ENCODE assay signal across 9 cellular contexts in the genomic region with DNA sequence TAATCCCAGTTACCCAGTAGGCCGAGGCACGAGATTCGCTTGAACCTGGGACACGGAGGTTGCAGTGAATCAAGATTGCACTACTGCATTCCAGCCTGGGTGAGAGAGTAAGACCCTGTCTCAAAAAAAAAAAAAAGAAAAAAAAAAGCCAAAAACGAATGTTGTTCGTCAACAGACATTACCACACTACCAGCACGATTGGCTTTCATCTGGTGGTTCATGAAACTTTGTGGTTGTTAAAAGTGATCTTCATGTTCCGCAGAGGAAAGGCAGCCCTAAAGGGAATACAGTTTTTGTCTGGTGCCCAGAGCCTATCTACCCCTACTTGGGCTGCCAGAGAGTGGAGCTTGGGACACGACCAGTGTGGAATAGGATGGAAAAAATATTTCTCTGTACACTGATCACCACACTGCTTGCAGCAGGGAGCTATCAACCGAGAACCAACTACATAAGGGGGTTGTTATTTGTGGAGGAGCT. TPM values are rescaled to one million over a fixed set of nuclear protein-coding genes. Genes with fewer than 3 reads are reported as not detected.
DNase-seq lines count a peak whose midpoint lies in the region; ATAC-seq and TF ChIP-seq lines count a peak whose summit lies in the region.
"Had no signal": no experiment of that assay in that cellular context is flagged by ENCODE, and none has a peak within 500 bp of the region (broad histone marks: within the 10 kb centered on the region; RNA-seq: fewer than 3 reads in every experiment).

No MANE protein-coding gene starts in this region.

- ATAC-seq in activated CD8-positive, alpha-beta memory T cell treated with anti-CD3 and anti-CD28 coated beads, Interleukin-2, amount 10 ng/mL, durations not matched to agents 7 days and 5 days = peak; percentile 22
- ATAC-seq in HG03432 (IDR thresholded peaks at IDR 0.05; ENCODE audit: unreplicated experiment) = peak; percentile 2
- peak; percentile 19 for ATAC-seq in activated T-helper 17 cell treated with anti-CD3 and anti-CD28 coated beads, Interleukin-2, amount 50 U/mL, for 72 hours (replicated peaks)
- peak; percentile 37 for ATAC-seq in stimulated activated naive CD8-positive, alpha-beta T cell treated with anti-CD3 and anti-CD28 coated beads, Interleukin-15, amount 100 ng/mL, for 72 hours

- H3K4me3 Mint-ChIP-seq in activated CD8-positive, alpha-beta memory T cell treated with anti-CD3 and anti-CD28 coated beads, Interleukin-2, amount 10 ng/mL, durations not matched to agents 7 days and 5 days = peak overlapping the region; percentile 48
- peak overlapping the region; percentile 66 for H3K4me3 Mint-ChIP-seq in activated T-helper 17 cell treated with anti-CD3 and anti-CD28 coated beads, Interleukin-2, amount 50 U/mL, for 72 hours
- peak overlapping the region; percentile 70 to 77 for H3K4me3 Mint-ChIP-seq in stimulated activated naive CD8-positive, alpha-beta T cell treated with anti-CD3 and anti-CD28 coated beads, Interleukin-15, amount 100 ng/mL, for 72 hours

- peaks cover 30% of the 10 kb centered on the region for H3K27me3 Mint-ChIP-seq in activated CD8-positive, alpha-beta memory T cell treated with anti-CD3 and anti-CD28 coated beads, Interleukin-2, amount 10 ng/mL, durations not matched to agents 7 days and 5 days
- H3K27me3 Mint-ChIP-seq in activated T-helper 17 cell treated with anti-CD3 and anti-CD28 coated beads, Interleukin-2, amount 50 U/mL, for 72 hours = no peaks in the 10 kb centered on the region
- H3K27me3 Mint-ChIP-seq in stimulated activated naive CD8-positive, alpha-beta T cell treated with anti-CD3 and anti-CD28 coated beads, Interleukin-15, amount 100 ng/mL, for 72 hours = peaks cover 6% of the 10 kb centered on the region

- peak; percentile 60 for DNase-seq in activated CD8-positive, alpha-beta memory T cell treated with anti-CD3 and anti-CD28 coated beads, Interleukin-2, amount 10 ng/mL, durations not matched to agents 7 days and 5 days
- no peak for DNase-seq in activated CD8-positive, alpha-beta memory T cell treated with anti-CD3 and anti-CD28 coated beads for 24 hours
- peak in 1 of 2 donors; percentile 50 for DNase-seq in stimulated activated naive CD8-positive, alpha-beta T cell treated with anti-CD3 and anti-CD28 coated beads, Interleukin-15, amount 100 ng/mL, for 72 hours
- no peak for DNase-seq in ascending aorta (ENCODE audit: low spot score in 2 of 2)
- DNase-seq in D341Med (ENCODE audit: low spot score) = no peak
- DNase-seq in NCI-H1048 (lab: John Stamatoyannopoulos, UW) = no peak

- TF ChIP-seq CTCF in ascending aorta (IDR thresholded peaks at IDR 0.05) = no peak

- no peaks in the 10 kb centered on the region for H3K36me3 ChIP-seq in ascending aorta

- no peaks in the 10 kb centered on the region for H3K9me3 ChIP-seq in ascending aorta

- H3K36me3 Mint-ChIP-seq in activated CD8-positive, alpha-beta memory T cell treated with anti-CD3 and anti-CD28 coated beads, Interleukin-2, amount 10 ng/mL, durations not matched to agents 7 days and 5 days = peaks cover 5% of the 10 kb centered on the region
- peaks cover 6% of the 10 kb centered on the region for H3K36me3 Mint-ChIP-seq in activated T-helper 17 cell treated with anti-CD3 and anti-CD28 coated beads, Interleukin-2, amount 50 U/mL, for 72 hours (ENCODE audit: low read depth)

- H3K4me1 Mint-ChIP-seq in activated CD8-positive, alpha-beta memory T cell treated with anti-CD3 and anti-CD28 coated beads, Interleukin-2, amount 10 ng/mL, durations not matched to agents 7 days and 5 days = peaks cover 88% of the 10 kb centered on the region
- peaks cover 67% of the 10 kb centered on the region for H3K4me1 Mint-ChIP-seq in activated T-helper 17 cell treated with anti-CD3 and anti-CD28 coated beads, Interleukin-2, amount 50 U/mL, for 72 hours
- H3K4me1 Mint-ChIP-seq in stimulated activated naive CD8-positive, alpha-beta T cell treated with anti-CD3 and anti-CD28 coated beads, Interleukin-15, amount 100 ng/mL, for 72 hours = peaks cover 99% of the 10 kb centered on the region

- H3K4me1 ChIP-seq in ascending aorta = no peaks in the 10 kb centered on the region

- peak overlapping the region; percentile 79 for H3K27ac Mint-ChIP-seq in activated CD8-positive, alpha-beta memory T cell treated with anti-CD3 and anti-CD28 coated beads, Interleukin-2, amount 10 ng/mL, durations not matched to agents 7 days and 5 days
- H3K27ac Mint-ChIP-seq in activated T-helper 17 cell treated with anti-CD3 and anti-CD28 coated beads, Interleukin-2, amount 50 U/mL, for 72 hours = peak overlapping the region; percentile 94
- H3K27ac Mint-ChIP-seq in stimulated activated naive CD8-positive, alpha-beta T cell treated with anti-CD3 and anti-CD28 coated beads, Interleukin-15, amount 100 ng/mL, for 72 hours = peak overlapping the region; percentile 92 to 95

- H3K27ac ChIP-seq in ascending aorta = no peak overlapping the region

- no peak overlapping the region for H3K4me3 ChIP-seq in ascending aorta

- intact Hi-C loops in ascending aorta (cut with DNase I) = no loop called here

- CTCF ChIA-PET in activated CD8-positive, alpha-beta memory T cell treated with anti-CD3 and anti-CD28 coated beads, Interleukin-2, amount 10 ng/mL, durations not matched to agents 7 days and 5 days (lab: Charles Lee) = interaction anchor here (0.7 to 1.5 kb wide), 5 partner anchors 12 to 311 kb away, joined by 3 to 4 read pairs (median 4); no protein-coding TSS in a partner anchor

- no peaks in the 10 kb centered on the region for H3K27me3 ChIP-seq in ascending aorta

- no peaks in the 10 kb centered on the region for H3K9me3 Mint-ChIP-seq in activated CD8-positive, alpha-beta memory T cell treated with anti-CD3 and anti-CD28 coated beads, Interleukin-2, amount 10 ng/mL, durations not matched to agents 7 days and 5 days (ENCODE audit: low read depth)
- H3K9me3 Mint-ChIP-seq in activated T-helper 17 cell treated with anti-CD3 and anti-CD28 coated beads, Interleukin-2, amount 50 U/mL, for 72 hours = no peaks in the 10 kb centered on the region
- no peaks in the 10 kb centered on the region for H3K9me3 Mint-ChIP-seq in stimulated activated naive CD8-positive, alpha-beta T cell treated with anti-CD3 and anti-CD28 coated beads, Interleukin-15, amount 100 ng/mL, for 72 hours

RNA-seq across cellular contexts. Expression of gene CXCR4, which starts 13.6 kb away (rescaled TPM):
- 100 to 1,000 TPM; 133 to 160 TPM for total RNA-seq in activated CD8-positive, alpha-beta memory T cell treated with anti-CD3 and anti-CD28 coated beads, Interleukin-2, amount 10 ng/mL, durations not matched to agents 7 days and 5 days
- 100 to 1,000 TPM; 330 to 360 TPM for total RNA-seq in activated T-helper 17 cell treated with anti-CD3 and anti-CD28 coated beads, Interleukin-2, amount 50 U/mL, for 72 hours
- 15.5 TPM for total RNA-seq in ascending aorta
- total RNA-seq: chondrocyte had no signal
